In genomic region chr16:317583-317982, GRCh38 we compare ENCODE assay signal across 28 cellular contexts. TPM values are rescaled to one million over a fixed set of nuclear protein-coding genes. Genes with fewer than 3 reads are reported as not detected.
DNase-seq lines count a peak whose midpoint lies in the region; ATAC-seq, FAIRE-seq and TF ChIP-seq lines count a peak whose summit lies in the region.
"Had no signal": no experiment of that assay in that cellular context is flagged by ENCODE, and none has a peak within 500 bp of the region (broad histone marks: within the 10 kb centered on the region; RNA-seq: fewer than 3 reads in every experiment).

No MANE protein-coding gene starts in this region.

- H3K4me3 Mint-ChIP-seq in activated CD8-positive, alpha-beta memory T cell treated with anti-CD3 and anti-CD28 coated beads, Interleukin-2, amount 10 ng/mL, durations not matched to agents 7 days and 5 days: no peak overlapping the region
- no peak overlapping the region for H3K4me3 Mint-ChIP-seq in Caco-2 (ENCODE audit: unreplicated experiment)
- H3K4me3 Mint-ChIP-seq: CD14-positive monocyte, GM23338, HFFc6 had no signal

- TF ChIP-seq EP300 in H1 (IDR thresholded peaks at IDR 0.05; ENCODE audit: borderline replicate concordance in 1 of 2, low read depth in 2 of 2, low read length in 2 of 2): no peak

- H3K79me1 ChIP-seq in H1 (ENCODE audit: low read depth, low read length) (peaks cover 33% of the 10 kb centered on the region), trophoblast cell (ENCODE audit: low read length) (no peaks in the 10 kb centered on the region)

- H4K12ac ChIP-seq in trophoblast cell (ENCODE audit: low read depth, low read length): no peak overlapping the region

- peaks cover 22% of the 10 kb centered on the region for H3K4me1 ChIP-seq in Loucy (ENCODE audit: insufficient read depth, low read length, poor library complexity, severe bottlenecking)
- peaks cover 0 to 11% (median 8%) of the 10 kb centered on the region in 4 experiments; a peak in 6 of 7 replicates for H3K4me1 ChIP-seq in H1 (replicated peaks in 1 of 4; ENCODE audit: control insufficient read depth in 3 of 4, insufficient read depth in 4 of 4, low read length in 3 of 4)
- peaks cover 6 to 8% of the 10 kb centered on the region in 2 experiments for H3K4me1 ChIP-seq in trophoblast cell (ENCODE audit: control insufficient read depth in 1 of 2, insufficient read depth in 2 of 2, low read length in 2 of 2)
- no peaks in the 10 kb centered on the region for H3K4me1 ChIP-seq in Caco-2
- H3K4me1 ChIP-seq: HAP-1 had no signal

- no peak for DNase-seq in activated CD8-positive, alpha-beta memory T cell treated with anti-CD3 and anti-CD28 coated beads, Interleukin-2, amount 10 ng/mL, durations not matched to agents 7 days and 5 days
- DNase-seq in activated CD8-positive, alpha-beta memory T cell treated with anti-CD3 and anti-CD28 coated beads, Interleukin-2, amount 50 U/mL, for 48 hours: no peak
- no peak for DNase-seq in H1 (ENCODE audit: low read depth in 1 of 2, low spot score in 2 of 2)
- no peak for DNase-seq in trophoblast cell
- no peak for DNase-seq in RCC 7860 (ENCODE audit: low spot score)
- no peak for DNase-seq in Caco-2
- DNase-seq: 8988T, ACHN, BE2C, HFFc6, KBM-7, NCI-H1048, NCI-H1417, NCI-H1694, NCI-H2081, NCI-H2227 treated with DMSO at 0.1 percent for 48 hours, NCI-H526 treated with DMSO at 0.1 percent for 48 hours, PC-9, RPMI8226, SHP77 had no signal

- H3K4me3 ChIP-seq in Loucy (ENCODE audit: low read length, poor library complexity, severe bottlenecking): peak overlapping the region; percentile 13
- H3K4me3 ChIP-seq in H1 (ENCODE audit: extremely low read depth in 1 of 4, insufficient read depth in 2 of 4, low read depth in 3 of 4, low read length in 4 of 4): no peak overlapping the region
- peak overlapping the region; percentile 32 for H3K4me3 ChIP-seq in trophoblast cell (ENCODE audit: low read depth, low read length)
- H3K4me3 ChIP-seq in Caco-2 (ENCODE audit: low read depth, low read length): no peak overlapping the region
- H3K4me3 ChIP-seq: GM23338, HAP-1, PC-9 had no signal

- no peaks in the 10 kb centered on the region for H3K36me3 Mint-ChIP-seq in activated CD8-positive, alpha-beta memory T cell treated with anti-CD3 and anti-CD28 coated beads, Interleukin-2, amount 10 ng/mL, durations not matched to agents 7 days and 5 days
- peaks cover 35% of the 10 kb centered on the region for H3K36me3 Mint-ChIP-seq in Caco-2 (ENCODE audit: insufficient read depth, unreplicated experiment)

- H3K9me3 Mint-ChIP-seq in activated CD8-positive, alpha-beta memory T cell treated with anti-CD3 and anti-CD28 coated beads, Interleukin-2, amount 10 ng/mL, durations not matched to agents 7 days and 5 days (ENCODE audit: low read depth): no peaks in the 10 kb centered on the region
- H3K9me3 Mint-ChIP-seq in Caco-2 (ENCODE audit: unreplicated experiment): no peaks in the 10 kb centered on the region
- H3K9me3 Mint-ChIP-seq: CD14-positive monocyte, GM23338, HFFc6 had no signal

- H3K36me3 ChIP-seq in Loucy (ENCODE audit: insufficient read depth, low read length): peaks cover 11% of the 10 kb centered on the region; the same call in 1 of the 2 replicates
- peaks cover 0 to 10% (median 7%) of the 10 kb centered on the region in 4 experiments; a peak in 6 of 8 replicates for H3K36me3 ChIP-seq in H1 (ENCODE audit: control insufficient read depth in 2 of 4, insufficient read depth in 4 of 4, low read length in 3 of 4)
- H3K36me3 ChIP-seq in trophoblast cell (ENCODE audit: control insufficient read depth in 1 of 2, insufficient read depth in 2 of 2, low read length in 2 of 2): peaks cover 24 to 34% of the 10 kb centered on the region in 2 experiments
- H3K36me3 ChIP-seq in Caco-2 (ENCODE audit: control insufficient read depth, insufficient read depth, low read length): no peaks in the 10 kb centered on the region; the same call in 1 of the 2 replicates
- H3K36me3 ChIP-seq: BE2C had no signal

- H3K27ac Mint-ChIP-seq in activated CD8-positive, alpha-beta memory T cell treated with anti-CD3 and anti-CD28 coated beads, Interleukin-2, amount 10 ng/mL, durations not matched to agents 7 days and 5 days: no peak overlapping the region
- no peak overlapping the region for H3K27ac Mint-ChIP-seq in Caco-2 (ENCODE audit: unreplicated experiment)
- H3K27ac Mint-ChIP-seq: GM23338, HFFc6 had no signal

- H2BK12ac ChIP-seq in H1 (ENCODE audit: low read depth, low read length) (no peak overlapping the region), trophoblast cell (ENCODE audit: low read length) (no peak overlapping the region)

- H3K4ac ChIP-seq in H1 (replicated peaks; ENCODE audit: insufficient read length, low read depth, low read length) (no peak overlapping the region), trophoblast cell (ENCODE audit: low read depth, low read length) (no peak overlapping the region)

- H3K27me3 ChIP-seq in Loucy (ENCODE audit: insufficient read depth, low read length, poor library complexity, severe bottlenecking) (no peaks in the 10 kb centered on the region), H1 (replicated peaks in 1 of 4; ENCODE audit: control insufficient read depth in 3 of 4, extremely low read depth in 1 of 4, insufficient read depth in 3 of 4, low read length in 3 of 4) (no peaks in the 10 kb centered on the region), trophoblast cell (ENCODE audit: insufficient read depth, low read length) (no peaks in the 10 kb centered on the region), Caco-2 (replicated peaks; ENCODE audit: control insufficient read depth, insufficient read depth, low read length) (no peaks in the 10 kb centered on the region)
- H3K27me3 ChIP-seq: BE2C had no signal

- no peaks in the 10 kb centered on the region for H3K9me2 ChIP-seq in Loucy (replicated peaks; ENCODE audit: low read depth, low read length)

- H2BK20ac ChIP-seq in H1 (ENCODE audit: low read length): no peak overlapping the region

- H3K4me2 ChIP-seq in Loucy (ENCODE audit: low read depth, low read length, poor library complexity, severe bottlenecking) (peak overlapping the region; percentile 37), H1 (ENCODE audit: insufficient read depth in 1 of 2, low read depth in 2 of 2, low read length in 2 of 2) (no peak overlapping the region), trophoblast cell (ENCODE audit: low read length) (no peak overlapping the region)
- H3K4me2 ChIP-seq: GM23338 had no signal

- WGBS in H1 (ENCODE audit: extremely low coverage in 1 of 2, insufficient coverage in 1 of 2, insufficient read length in 1 of 2, insufficient replicate concordance in 2 of 2, low coverage in 1 of 2, low lambda C conversion rate in 2 of 2, missing lambda C conversion rate in 1 of 2), 2 experiments: 100% methylated on average over 5 of the region's 5 CpGs; no CpG with 5 or more reads in 1 of the 2 experiments
- WGBS in trophoblast cell (ENCODE audit: extremely low coverage, insufficient coverage, insufficient read length): no CpG with 5 or more reads among the region's 5 CpGs

- CTCF ChIA-PET in activated CD8-positive, alpha-beta memory T cell treated with anti-CD3 and anti-CD28 coated beads, Interleukin-2, amount 10 ng/mL, durations not matched to agents 7 days and 5 days (lab: Charles Lee): no interaction called here
- CTCF ChIA-PET in H1 (lab: Charles Lee; ENCODE audit: partially characterized antibody): interaction anchor here (1.4 to 5.2 kb wide), 3 partner anchors 9 to 52 kb away, joined by 3 to 46 read pairs (median 9); no protein-coding TSS in a partner anchor
- CTCF ChIA-PET in Caco-2 (lab: Charles Lee): no interaction called here

- H2BK15ac ChIP-seq in H1 (ENCODE audit: low read length): no peak overlapping the region

- no peak overlapping the region for H2AFZ ChIP-seq in Loucy (ENCODE audit: low read length)
- no peak overlapping the region for H2AFZ ChIP-seq in H1 (ENCODE audit: low read length)
- H2AFZ ChIP-seq in trophoblast cell (ENCODE audit: insufficient read depth, low read length, poor library complexity): no peak overlapping the region
- H2AFZ ChIP-seq: GM23338, PC-9 had no signal

- no peak overlapping the region for H3K56ac ChIP-seq in H1 (replicated peaks; ENCODE audit: insufficient read length, low read depth, low read length)

- H3K18ac ChIP-seq in H1 (ENCODE audit: extremely low read depth, low read length) (no peak overlapping the region), trophoblast cell (ENCODE audit: low read length) (no peak overlapping the region)

- H3K79me2 ChIP-seq in Loucy (ENCODE audit: insufficient read depth, low read length) (peaks cover 34% of the 10 kb centered on the region; the same call in 1 of the 2 replicates), H1 (ENCODE audit: control insufficient read depth in 1 of 2, insufficient read depth in 2 of 2, low read length in 2 of 2) (peaks cover 0 to 62% of the 10 kb centered on the region in 2 experiments; a peak in 2 of 4 replicates), trophoblast cell (ENCODE audit: control insufficient read depth, insufficient read depth, low read length, poor library complexity) (no peaks in the 10 kb centered on the region)

- H4K20me1 ChIP-seq in Loucy (ENCODE audit: insufficient read depth, low read length, poor library complexity, severe bottlenecking) (no peaks in the 10 kb centered on the region), H1 (replicated peaks in 1 of 2; ENCODE audit: control insufficient read depth in 1 of 2, insufficient read depth in 2 of 2, low read length in 2 of 2) (peaks cover 24 to 41% of the 10 kb centered on the region in 2 experiments)

- no peak for TF ChIP-seq RAD21 in H1 (IDR thresholded peaks at IDR 0.05 in 1 of 2, conservative IDR thresholded peaks at IDR 0.05 in 1 of 2; ENCODE audit: low read depth in 2 of 2, low read length in 2 of 2)

- intact Hi-C loops in Caco-2 (cut with micrococcal nuclease; ENCODE audit: unreplicated experiment): no loop called here

- H2BK120ac ChIP-seq in H1 (replicated peaks; ENCODE audit: low read depth, low read length): no peak overlapping the region
- H2BK120ac ChIP-seq in trophoblast cell (ENCODE audit: insufficient read depth, low read length, poor library complexity): no peak overlapping the region

- no peaks in the 10 kb centered on the region for H3K9me3 ChIP-seq in Loucy (ENCODE audit: insufficient read depth, low read depth, low read length)
- H3K9me3 ChIP-seq in H1 (ENCODE audit: insufficient read depth in 2 of 2, low read depth in 1 of 2, low read length in 1 of 2): no peaks in the 10 kb centered on the region
- H3K9me3 ChIP-seq in trophoblast cell (ENCODE audit: insufficient read depth, low read depth, low read length): no peaks in the 10 kb centered on the region
- no peaks in the 10 kb centered on the region for H3K9me3 ChIP-seq in Caco-2
- H3K9me3 ChIP-seq: BE2C, HAP-1 had no signal

- no peak overlapping the region for H3K27ac ChIP-seq in H1 (ENCODE audit: low read depth, low read length)
- no peak overlapping the region for H3K27ac ChIP-seq in trophoblast cell (ENCODE audit: low read depth, low read length)
- H3K27ac ChIP-seq: PC-9 had no signal

- TF ChIP-seq POLR2A in H1 (IDR thresholded peaks at IDR 0.05; ENCODE audit: control extremely low read depth in 1 of 2, low read depth in 2 of 2, low read length in 2 of 2): no peak

- peak overlapping the region; percentile 69; the same call in 1 of the 2 replicates for H4K8ac ChIP-seq in H1 (ENCODE audit: extremely low read depth, insufficient read depth, low read length)
- no peak overlapping the region for H4K8ac ChIP-seq in trophoblast cell (ENCODE audit: low read depth, low read length)

- no peak overlapping the region for H4K5ac ChIP-seq in H1 (ENCODE audit: insufficient read length, low read depth, low read length)

- FAIRE-seq in H1 (lab: Jason Lieb, UNC) (no peak), RCC 7860 (lab: Jason Lieb, UNC) (no peak)
- FAIRE-seq: D721Med, HTR-8/SVneo had no signal

- peak; percentile 20 for ATAC-seq in activated CD8-positive, alpha-beta memory T cell treated with anti-CD3 and anti-CD28 coated beads, Interleukin-2, amount 10 ng/mL, durations not matched to agents 7 days and 5 days
- ATAC-seq in GM18870 (IDR thresholded peaks at IDR 0.05; ENCODE audit: unreplicated experiment): no peak

- H3K23ac ChIP-seq in H1 (ENCODE audit: insufficient read length) (no peak overlapping the region), trophoblast cell (ENCODE audit: low read length) (no peak overlapping the region)

- no peaks in the 10 kb centered on the region for H3F3A ChIP-seq in Loucy (ENCODE audit: low read depth)

- H3K4me1 Mint-ChIP-seq in activated CD8-positive, alpha-beta memory T cell treated with anti-CD3 and anti-CD28 coated beads, Interleukin-2, amount 10 ng/mL, durations not matched to agents 7 days and 5 days: peaks cover 20% of the 10 kb centered on the region
- no peaks in the 10 kb centered on the region for H3K4me1 Mint-ChIP-seq in Caco-2 (ENCODE audit: low read depth, unreplicated experiment)

- H3K27me3 Mint-ChIP-seq in activated CD8-positive, alpha-beta memory T cell treated with anti-CD3 and anti-CD28 coated beads, Interleukin-2, amount 10 ng/mL, durations not matched to agents 7 days and 5 days: no peaks in the 10 kb centered on the region
- H3K27me3 Mint-ChIP-seq in Caco-2 (ENCODE audit: insufficient read depth, unreplicated experiment): no peaks in the 10 kb centered on the region

- H4K91ac ChIP-seq in H1 (replicated peaks; ENCODE audit: insufficient read length, low read length) (no peak overlapping the region), trophoblast cell (ENCODE audit: low read depth, low read length) (no peak overlapping the region)

- no TSS peak for BruUV-seq in Caco-2 (replicated peaks; lab: Mats Ljungman, UMichigan)

- H3K14ac ChIP-seq in H1 (ENCODE audit: insufficient read length) (no peak overlapping the region), trophoblast cell (ENCODE audit: low read length) (no peak overlapping the region)

- TF ChIP-seq CTCF in Loucy (conservative IDR thresholded peaks at IDR 0.05; ENCODE audit: low read length) (no peak), H1 (IDR thresholded peaks at IDR 0.05; ENCODE audit: control extremely low read depth in 1 of 3, insufficient read depth in 1 of 3, low read depth in 1 of 3, low read length in 3 of 3) (no peak), Caco-2 (IDR thresholded peaks at IDR 0.05; ENCODE audit: insufficient read depth in 1 of 2, low read depth in 1 of 2, low read length in 1 of 2, severe bottlenecking in 1 of 2, unreplicated experiment in 1 of 2) (no peak)

- H3K23me2 ChIP-seq in H1 (ENCODE audit: low read depth, low read length): no peaks in the 10 kb centered on the region

- H2AK5ac ChIP-seq in H1 (ENCODE audit: low read depth, low read length) (no peak overlapping the region), trophoblast cell (ENCODE audit: low read length) (no peak overlapping the region)

- POLR2A ChIA-PET in H1 (lab: Charles Lee; ENCODE audit: partially characterized antibody): interaction anchor here (0.7 kb wide), 1 partner anchor 32 kb away, joined by 3 read pairs; no protein-coding TSS in a partner anchor
- POLR2A ChIA-PET in Caco-2 (lab: Charles Lee): no interaction called here

- no peak overlapping the region for H3K9ac ChIP-seq in Loucy (ENCODE audit: low read depth, low read length, poor library complexity, severe bottlenecking)
- no peak overlapping the region for H3K9ac ChIP-seq in H1 (replicated peaks in 1 of 4; ENCODE audit: extremely low read depth in 1 of 4, low read depth in 3 of 4, low read length in 3 of 4)
- no peak overlapping the region for H3K9ac ChIP-seq in trophoblast cell (ENCODE audit: low read length)

- H2BK5ac ChIP-seq in H1 (ENCODE audit: low read depth, low read length) (no peak overlapping the region), trophoblast cell (ENCODE audit: low read depth, low read length, poor library complexity) (no peak overlapping the region)

RNA-seq across cellular contexts. Expression of gene PDIA2, which starts 34.6 kb away (rescaled TPM):
- not detected for total RNA-seq in activated CD8-positive, alpha-beta memory T cell treated with anti-CD3 and anti-CD28 coated beads, Interleukin-2, amount 10 ng/mL, durations not matched to agents 7 days and 5 days
- 0.34 and 1.3 TPM in 2 replicates for total RNA-seq in H1 (2021; fragmentation: NEBNext Ultra II Directional; extraction: Animal tissue kit (Norgen Biotek cat#: 25700))
- 0.50 and 1.1 TPM in 2 replicates for polyA plus RNA-seq in H1 (2011; rRNA removed)
- polyA plus RNA-seq in H1 (2011; cell fraction: cytosol; rRNA removed): 1.4 TPM
- polyA plus RNA-seq in H1 (2011; cell fraction: nucleus; rRNA removed): 8.9 TPM
- polyA plus RNA-seq in H1 (2012, experiment 1 of 2): 0.90 to 2.2 TPM (median 1.5 TPM) in 4 replicates
- 2.0 TPM for polyA plus RNA-seq in H1 (2012, experiment 2 of 2)
- 0.47 TPM for polyA plus RNA-seq in H1 (2013, experiment 1 of 2)
- polyA plus RNA-seq in H1 (2013, experiment 2 of 2): 0.75 TPM
- polyA minus RNA-seq in H1 (2011; rRNA and poly(A)+ RNA removed): 0.13 TPM in 1 of 2 replicates, not detected in the other
- polyA minus RNA-seq in H1 (2011; cell fraction: cytosol; rRNA and poly(A)+ RNA removed): not detected
- polyA minus RNA-seq in H1 (2011; cell fraction: nucleus; rRNA and poly(A)+ RNA removed): 1.00 TPM
- 0.15 and 0.27 TPM in 2 replicates for polyA plus RNA-seq in trophoblast cell (2013)
- 0.28 and 0.41 TPM in 2 replicates for total RNA-seq in Caco-2 (2022)
- total RNA-seq: HFFc6, PC-9 had no signal
- polyA plus RNA-seq: CD14-positive monocyte had no signal

RNA-seq across cellular contexts. Expression of gene AXIN1, which starts 34.9 kb away (rescaled TPM):
- total RNA-seq in activated CD8-positive, alpha-beta memory T cell treated with anti-CD3 and anti-CD28 coated beads, Interleukin-2, amount 10 ng/mL, durations not matched to agents 7 days and 5 days: 10 to 100 TPM; 22.3 to 25.7 TPM
- 41.9 and 43.2 TPM in 2 replicates for total RNA-seq in H1 (2021; fragmentation: NEBNext Ultra II Directional; extraction: Animal tissue kit (Norgen Biotek cat#: 25700))
- 12.5 and 26.7 TPM in 2 replicates for polyA plus RNA-seq in H1 (2011; rRNA removed)
- polyA plus RNA-seq in H1 (2011; cell fraction: cytosol; rRNA removed): 29.7 TPM
- polyA plus RNA-seq in H1 (2011; cell fraction: nucleus; rRNA removed): 30.5 TPM
- 21.0 to 35.0 TPM (median 34.0 TPM) in 4 replicates for polyA plus RNA-seq in H1 (2012, experiment 1 of 2)
- 23.6 TPM for polyA plus RNA-seq in H1 (2012, experiment 2 of 2)
- polyA plus RNA-seq in H1 (2013, experiment 1 of 2): 20.5 TPM
- 21.4 TPM for polyA plus RNA-seq in H1 (2013, experiment 2 of 2)
- polyA minus RNA-seq in H1 (2011; rRNA and poly(A)+ RNA removed): 7.3 and 10.3 TPM in 2 replicates
- 28.0 TPM for polyA minus RNA-seq in H1 (2011; cell fraction: cytosol; rRNA and poly(A)+ RNA removed)
- polyA minus RNA-seq in H1 (2011; cell fraction: nucleus; rRNA and poly(A)+ RNA removed): 12.3 TPM
- polyA plus RNA-seq in trophoblast cell (2013): 11.9 and 12.9 TPM in 2 replicates
- total RNA-seq in Caco-2 (2022): 29.7 and 34.5 TPM in 2 replicates

RNA-seq across cellular contexts. Expression of gene ARHGDIG, which starts 37.2 kb away (rescaled TPM):
- not detected for total RNA-seq in activated CD8-positive, alpha-beta memory T cell treated with anti-CD3 and anti-CD28 coated beads, Interleukin-2, amount 10 ng/mL, durations not matched to agents 7 days and 5 days
- total RNA-seq in H1 (2021; fragmentation: NEBNext Ultra II Directional; extraction: Animal tissue kit (Norgen Biotek cat#: 25700)): 1.2 and 2.8 TPM in 2 replicates
- 2.9 and 4.5 TPM in 2 replicates for polyA plus RNA-seq in H1 (2011; rRNA removed)
- polyA plus RNA-seq in H1 (2011; cell fraction: cytosol; rRNA removed): 2.4 TPM
- polyA plus RNA-seq in H1 (2011; cell fraction: nucleus; rRNA removed): 10.9 TPM
- 1.3 to 3.2 TPM (median 2.4 TPM) in 4 replicates for polyA plus RNA-seq in H1 (2012, experiment 1 of 2)
- 1.3 TPM for polyA plus RNA-seq in H1 (2012, experiment 2 of 2)
- polyA plus RNA-seq in H1 (2013, experiment 1 of 2): 0.85 TPM
- polyA plus RNA-seq in H1 (2013, experiment 2 of 2): 1.2 TPM
- polyA minus RNA-seq in H1 (2011; rRNA and poly(A)+ RNA removed): 0.44 and 1.0 TPM in 2 replicates
- polyA minus RNA-seq in H1 (2011; cell fraction: cytosol; rRNA and poly(A)+ RNA removed): not detected
- 2.0 TPM for polyA minus RNA-seq in H1 (2011; cell fraction: nucleus; rRNA and poly(A)+ RNA removed)
- 0.22 and 0.24 TPM in 2 replicates for polyA plus RNA-seq in trophoblast cell (2013)
- total RNA-seq in Caco-2 (2022): 1.9 and 2.1 TPM in 2 replicates
- total RNA-seq: HFFc6, LHCN-M2, PC-9 had no signal
- polyA plus RNA-seq: CD14-positive monocyte had no signal

RNA-seq across cellular contexts. Expression of gene RGS11, which starts 41.8 kb away (rescaled TPM):
- not detected for total RNA-seq in activated CD8-positive, alpha-beta memory T cell treated with anti-CD3 and anti-CD28 coated beads, Interleukin-2, amount 10 ng/mL, durations not matched to agents 7 days and 5 days
- 0.84 and 1.1 TPM in 2 replicates for total RNA-seq in H1 (2021; fragmentation: NEBNext Ultra II Directional; extraction: Animal tissue kit (Norgen Biotek cat#: 25700))
- polyA plus RNA-seq in H1 (2011; rRNA removed): 1.2 and 2.0 TPM in 2 replicates
- polyA plus RNA-seq in H1 (2011; cell fraction: cytosol; rRNA removed): 1.2 TPM
- 10.5 TPM for polyA plus RNA-seq in H1 (2011; cell fraction: nucleus; rRNA removed)
- polyA plus RNA-seq in H1 (2012, experiment 1 of 2): 1.0 to 2.7 TPM (median 1.8 TPM) in 4 replicates
- polyA plus RNA-seq in H1 (2012, experiment 2 of 2): 0.59 TPM
- 0.87 TPM for polyA plus RNA-seq in H1 (2013, experiment 1 of 2)
- 1.0 TPM for polyA plus RNA-seq in H1 (2013, experiment 2 of 2)
- 0.19 and 0.49 TPM in 2 replicates for polyA minus RNA-seq in H1 (2011; rRNA and poly(A)+ RNA removed)
- polyA minus RNA-seq in H1 (2011; cell fraction: cytosol; rRNA and poly(A)+ RNA removed): not detected
- 1.8 TPM for polyA minus RNA-seq in H1 (2011; cell fraction: nucleus; rRNA and poly(A)+ RNA removed)
- polyA plus RNA-seq in trophoblast cell (2013): 0.01 and 0.10 TPM in 2 replicates
- 5.3 and 8.9 TPM in 2 replicates for total RNA-seq in Caco-2 (2022)
- total RNA-seq: PC-9 had no signal
- polyA plus RNA-seq: CD14-positive monocyte had no signal

RNA-seq across cellular contexts. Expression of gene MRPL28, which starts 52.8 kb away (rescaled TPM):
- total RNA-seq in activated CD8-positive, alpha-beta memory T cell treated with anti-CD3 and anti-CD28 coated beads, Interleukin-2, amount 10 ng/mL, durations not matched to agents 7 days and 5 days: 10 to 100 TPM; 89.0 to 90.7 TPM
- 88.9 and 95.7 TPM in 2 replicates for total RNA-seq in H1 (2021; fragmentation: NEBNext Ultra II Directional; extraction: Animal tissue kit (Norgen Biotek cat#: 25700))
- 188 and 257 TPM in 2 replicates for polyA plus RNA-seq in H1 (2011; rRNA removed)
- polyA plus RNA-seq in H1 (2011; cell fraction: cytosol; rRNA removed): 238 TPM
- 174 TPM for polyA plus RNA-seq in H1 (2011; cell fraction: nucleus; rRNA removed)
- 80.1 to 165 TPM (median 138 TPM) in 4 replicates for polyA plus RNA-seq in H1 (2012, experiment 1 of 2)
- 134 TPM for polyA plus RNA-seq in H1 (2012, experiment 2 of 2)
- 74.5 TPM for polyA plus RNA-seq in H1 (2013, experiment 1 of 2)
- polyA plus RNA-seq in H1 (2013, experiment 2 of 2): 74.2 TPM
- 52.8 and 69.8 TPM in 2 replicates for polyA minus RNA-seq in H1 (2011; rRNA and poly(A)+ RNA removed)
- 45.9 TPM for polyA minus RNA-seq in H1 (2011; cell fraction: cytosol; rRNA and poly(A)+ RNA removed)
- 37.7 TPM for polyA minus RNA-seq in H1 (2011; cell fraction: nucleus; rRNA and poly(A)+ RNA removed)
- 61.1 and 61.4 TPM in 2 replicates for polyA plus RNA-seq in trophoblast cell (2013)
- total RNA-seq in Caco-2 (2022): 82.4 and 91.2 TPM in 2 replicates

Comparison
In these comparisons a context has a peak if more than half of its experiments do, and no peak if none do; other contexts are left out.
1. H3K4me3 ChIP-seq: peak in Loucy (single experiment) and trophoblast cell (single experiment); none in H1 (0 of 4) and Caco-2 (single experiment).